1 cellular context compared by ENCODE assay signal in the genomic region with DNA sequence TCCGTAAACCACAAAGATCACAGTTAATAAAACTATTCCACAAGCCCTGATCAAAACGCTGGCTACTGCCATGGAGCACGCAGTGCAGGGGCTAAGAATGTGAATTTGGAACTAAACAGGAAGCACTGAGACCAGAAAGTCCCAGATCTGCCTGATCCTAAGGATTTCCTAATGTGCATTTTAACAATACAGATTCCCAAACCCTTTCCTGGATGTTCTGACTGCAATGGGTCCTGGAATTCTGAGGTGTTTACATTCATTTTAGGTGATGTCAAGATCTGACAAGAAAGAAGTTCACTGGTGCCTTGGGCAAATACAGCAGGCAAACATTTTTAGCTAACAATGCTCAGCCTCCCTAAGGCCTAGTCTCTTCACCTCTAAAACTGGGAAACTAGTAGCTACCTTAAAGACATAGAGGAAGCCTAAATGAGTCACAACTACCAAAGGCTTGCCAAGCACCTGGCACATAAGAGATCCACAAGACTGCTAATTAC.
TF ChIP-seq lines count a peak whose summit lies in the region.

No MANE protein-coding gene starts in this region.

TF ChIP-seq in HepG2, 621 proteins besides CTCF, POLR2A, EP300 and RAD21 (continued from another document):
- TF ChIP-seq NFIB (CRISPR knock-in tag; IDR thresholded peaks at IDR 0.05; ENCODE audit: borderline replicate concordance) (no peak), YEATS2 (CRISPR knock-in tag; IDR thresholded peaks at IDR 0.05; ENCODE audit: borderline replicate concordance) (peak; percentile 45; the same call in 1 of the 2 replicates), ZNF703 (CRISPR knock-in tag; IDR thresholded peaks at IDR 0.05; ENCODE audit: borderline replicate concordance) (no peak), HDAC1 (CRISPR knock-in tag; IDR thresholded peaks at IDR 0.05) (no peak), FOXK1 (CRISPR knock-in tag; IDR thresholded peaks at IDR 0.05; ENCODE audit: borderline replicate concordance, low read depth) (peak; percentile 63; the same call in 1 of the 2 replicates), ETV6 (CRISPR knock-in tag; conservative IDR thresholded peaks at IDR 0.05) (0 out of 2 replicates have a peak, but pooled peaks have one; percentile 38), ELF3 (CRISPR knock-in tag; IDR thresholded peaks at IDR 0.05) (peak; percentile 58; the same call in 1 of the 2 replicates), TGIF2 (CRISPR knock-in tag; IDR thresholded peaks at IDR 0.05) (0 out of 2 replicates have a peak, but pooled peaks have one; percentile 12), MAZ (IDR thresholded peaks at IDR 0.05; ENCODE audit: borderline replicate concordance, low read depth, low read length) (no peak), MAZ (CRISPR knock-in tag; IDR thresholded peaks at IDR 0.05; ENCODE audit: low read depth) (no peak), ZFP36L2 (CRISPR knock-in tag; IDR thresholded peaks at IDR 0.05) (0 out of 2 replicates have a peak, but pooled peaks have one; percentile 35), GABPA (IDR thresholded peaks at IDR 0.05; ENCODE audit: low read depth, low read length) (no peak), GABPA (CRISPR knock-in tag; IDR thresholded peaks at IDR 0.05; ENCODE audit: low read depth) (no peak), ZNF7 (CRISPR knock-in tag; IDR thresholded peaks at IDR 0.05) (no peak), ZNF792 (CRISPR knock-in tag; IDR thresholded peaks at IDR 0.05) (peak; percentile 51; the same call in 1 of the 2 replicates), HMG20B (CRISPR knock-in tag; conservative IDR thresholded peaks at IDR 0.05) (0 out of 2 replicates have a peak, but pooled peaks have one; percentile 16), MXD4 (CRISPR knock-in tag; IDR thresholded peaks at IDR 0.05) (0 out of 2 replicates have a peak, but pooled peaks have one; percentile 30), FOXA3 (CRISPR knock-in tag; IDR thresholded peaks at IDR 0.05) (peak; percentile 87), KAT8 (CRISPR knock-in tag; IDR thresholded peaks at IDR 0.05) (peak; percentile 50; the same call in 1 of the 2 replicates)
- TF ChIP-seq, protein P1, sequence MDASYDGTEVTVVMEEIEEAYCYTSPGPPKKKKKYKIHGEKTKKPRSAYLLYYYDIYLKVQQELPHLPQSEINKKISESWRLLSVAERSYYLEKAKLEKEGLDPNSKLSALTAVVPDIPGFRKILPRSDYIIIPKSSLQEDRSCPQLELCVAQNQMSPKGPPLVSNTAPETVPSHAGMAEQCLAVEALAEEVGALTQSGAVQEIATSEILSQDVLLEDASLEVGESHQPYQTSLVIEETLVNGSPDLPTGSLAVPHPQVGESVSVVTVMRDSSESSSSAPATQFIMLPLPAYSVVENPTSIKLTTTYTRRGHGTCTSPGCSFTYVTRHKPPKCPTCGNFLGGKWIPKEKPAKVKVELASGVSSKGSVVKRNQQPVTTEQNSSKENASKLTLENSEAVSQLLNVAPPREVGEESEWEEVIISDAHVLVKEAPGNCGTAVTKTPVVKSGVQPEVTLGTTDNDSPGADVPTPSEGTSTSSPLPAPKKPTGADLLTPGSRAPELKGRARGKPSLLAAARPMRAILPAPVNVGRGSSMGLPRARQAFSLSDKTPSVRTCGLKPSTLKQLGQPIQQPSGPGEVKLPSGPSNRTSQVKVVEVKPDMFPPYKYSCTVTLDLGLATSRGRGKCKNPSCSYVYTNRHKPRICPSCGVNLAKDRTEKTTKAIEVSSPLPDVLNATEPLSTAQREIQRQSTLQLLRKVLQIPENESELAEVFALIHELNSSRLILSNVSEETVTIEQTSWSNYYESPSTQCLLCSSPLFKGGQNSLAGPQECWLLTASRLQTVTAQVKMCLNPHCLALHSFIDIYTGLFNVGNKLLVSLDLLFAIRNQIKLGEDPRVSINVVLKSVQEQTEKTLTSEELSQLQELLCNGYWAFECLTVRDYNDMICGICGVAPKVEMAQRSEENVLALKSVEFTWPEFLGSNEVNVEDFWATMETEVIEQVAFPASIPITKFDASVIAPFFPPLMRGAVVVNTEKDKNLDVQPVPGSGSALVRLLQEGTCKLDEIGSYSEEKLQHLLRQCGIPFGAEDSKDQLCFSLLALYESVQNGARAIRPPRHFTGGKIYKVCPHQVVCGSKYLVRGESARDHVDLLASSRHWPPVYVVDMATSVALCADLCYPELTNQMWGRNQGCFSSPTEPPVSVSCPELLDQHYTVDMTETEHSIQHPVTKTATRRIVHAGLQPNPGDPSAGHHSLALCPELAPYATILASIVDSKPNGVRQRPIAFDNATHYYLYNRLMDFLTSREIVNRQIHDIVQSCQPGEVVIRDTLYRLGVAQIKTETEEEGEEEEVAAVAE (CRISPR knock-in tag; IDR thresholded peaks at IDR 0.05; ENCODE audit: borderline replicate concordance), result peak; percentile 52; the same call in 1 of the 2 replicates
- TF ChIP-seq, protein P2, sequence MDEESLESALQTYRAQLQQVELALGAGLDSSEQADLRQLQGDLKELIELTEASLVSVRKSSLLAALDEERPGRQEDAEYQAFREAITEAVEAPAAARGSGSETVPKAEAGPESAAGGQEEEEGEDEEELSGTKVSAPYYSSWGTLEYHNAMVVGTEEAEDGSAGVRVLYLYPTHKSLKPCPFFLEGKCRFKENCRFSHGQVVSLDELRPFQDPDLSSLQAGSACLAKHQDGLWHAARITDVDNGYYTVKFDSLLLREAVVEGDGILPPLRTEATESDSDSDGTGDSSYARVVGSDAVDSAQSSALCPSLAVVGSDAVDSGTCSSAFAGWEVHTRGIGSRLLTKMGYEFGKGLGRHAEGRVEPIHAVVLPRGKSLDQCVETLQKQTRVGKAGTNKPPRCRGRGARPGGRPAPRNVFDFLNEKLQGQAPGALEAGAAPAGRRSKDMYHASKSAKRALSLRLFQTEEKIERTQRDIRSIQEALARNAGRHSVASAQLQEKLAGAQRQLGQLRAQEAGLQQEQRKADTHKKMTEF (CRISPR knock-in tag; IDR thresholded peaks at IDR 0.05), result peak; percentile 47; the same call in 1 of the 2 replicates
- TF ChIP-seq, protein P3, sequence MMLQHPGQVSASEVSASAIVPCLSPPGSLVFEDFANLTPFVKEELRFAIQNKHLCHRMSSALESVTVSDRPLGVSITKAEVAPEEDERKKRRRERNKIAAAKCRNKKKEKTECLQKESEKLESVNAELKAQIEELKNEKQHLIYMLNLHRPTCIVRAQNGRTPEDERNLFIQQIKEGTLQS (CRISPR knock-in tag; IDR thresholded peaks at IDR 0.05), result peak; percentile 74; the same call in 1 of the 2 replicates
- TF ChIP-seq, protein P4, sequence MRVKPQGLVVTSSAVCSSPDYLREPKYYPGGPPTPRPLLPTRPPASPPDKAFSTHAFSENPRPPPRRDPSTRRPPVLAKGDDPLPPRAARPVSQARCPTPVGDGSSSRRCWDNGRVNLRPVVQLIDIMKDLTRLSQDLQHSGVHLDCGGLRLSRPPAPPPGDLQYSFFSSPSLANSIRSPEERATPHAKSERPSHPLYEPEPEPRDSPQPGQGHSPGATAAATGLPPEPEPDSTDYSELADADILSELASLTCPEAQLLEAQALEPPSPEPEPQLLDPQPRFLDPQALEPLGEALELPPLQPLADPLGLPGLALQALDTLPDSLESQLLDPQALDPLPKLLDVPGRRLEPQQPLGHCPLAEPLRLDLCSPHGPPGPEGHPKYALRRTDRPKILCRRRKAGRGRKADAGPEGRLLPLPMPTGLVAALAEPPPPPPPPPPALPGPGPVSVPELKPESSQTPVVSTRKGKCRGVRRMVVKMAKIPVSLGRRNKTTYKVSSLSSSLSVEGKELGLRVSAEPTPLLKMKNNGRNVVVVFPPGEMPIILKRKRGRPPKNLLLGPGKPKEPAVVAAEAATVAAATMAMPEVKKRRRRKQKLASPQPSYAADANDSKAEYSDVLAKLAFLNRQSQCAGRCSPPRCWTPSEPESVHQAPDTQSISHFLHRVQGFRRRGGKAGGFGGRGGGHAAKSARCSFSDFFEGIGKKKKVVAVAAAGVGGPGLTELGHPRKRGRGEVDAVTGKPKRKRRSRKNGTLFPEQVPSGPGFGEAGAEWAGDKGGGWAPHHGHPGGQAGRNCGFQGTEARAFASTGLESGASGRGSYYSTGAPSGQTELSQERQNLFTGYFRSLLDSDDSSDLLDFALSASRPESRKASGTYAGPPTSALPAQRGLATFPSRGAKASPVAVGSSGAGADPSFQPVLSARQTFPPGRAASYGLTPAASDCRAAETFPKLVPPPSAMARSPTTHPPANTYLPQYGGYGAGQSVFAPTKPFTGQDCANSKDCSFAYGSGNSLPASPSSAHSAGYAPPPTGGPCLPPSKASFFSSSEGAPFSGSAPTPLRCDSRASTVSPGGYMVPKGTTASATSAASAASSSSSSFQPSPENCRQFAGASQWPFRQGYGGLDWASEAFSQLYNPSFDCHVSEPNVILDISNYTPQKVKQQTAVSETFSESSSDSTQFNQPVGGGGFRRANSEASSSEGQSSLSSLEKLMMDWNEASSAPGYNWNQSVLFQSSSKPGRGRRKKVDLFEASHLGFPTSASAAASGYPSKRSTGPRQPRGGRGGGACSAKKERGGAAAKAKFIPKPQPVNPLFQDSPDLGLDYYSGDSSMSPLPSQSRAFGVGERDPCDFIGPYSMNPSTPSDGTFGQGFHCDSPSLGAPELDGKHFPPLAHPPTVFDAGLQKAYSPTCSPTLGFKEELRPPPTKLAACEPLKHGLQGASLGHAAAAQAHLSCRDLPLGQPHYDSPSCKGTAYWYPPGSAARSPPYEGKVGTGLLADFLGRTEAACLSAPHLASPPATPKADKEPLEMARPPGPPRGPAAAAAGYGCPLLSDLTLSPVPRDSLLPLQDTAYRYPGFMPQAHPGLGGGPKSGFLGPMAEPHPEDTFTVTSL (CRISPR knock-in tag; IDR thresholded peaks at IDR 0.05; ENCODE audit: borderline replicate concordance), result 0 out of 2 replicates have a peak, but pooled peaks have one; percentile 17
- TF ChIP-seq, protein P5, sequence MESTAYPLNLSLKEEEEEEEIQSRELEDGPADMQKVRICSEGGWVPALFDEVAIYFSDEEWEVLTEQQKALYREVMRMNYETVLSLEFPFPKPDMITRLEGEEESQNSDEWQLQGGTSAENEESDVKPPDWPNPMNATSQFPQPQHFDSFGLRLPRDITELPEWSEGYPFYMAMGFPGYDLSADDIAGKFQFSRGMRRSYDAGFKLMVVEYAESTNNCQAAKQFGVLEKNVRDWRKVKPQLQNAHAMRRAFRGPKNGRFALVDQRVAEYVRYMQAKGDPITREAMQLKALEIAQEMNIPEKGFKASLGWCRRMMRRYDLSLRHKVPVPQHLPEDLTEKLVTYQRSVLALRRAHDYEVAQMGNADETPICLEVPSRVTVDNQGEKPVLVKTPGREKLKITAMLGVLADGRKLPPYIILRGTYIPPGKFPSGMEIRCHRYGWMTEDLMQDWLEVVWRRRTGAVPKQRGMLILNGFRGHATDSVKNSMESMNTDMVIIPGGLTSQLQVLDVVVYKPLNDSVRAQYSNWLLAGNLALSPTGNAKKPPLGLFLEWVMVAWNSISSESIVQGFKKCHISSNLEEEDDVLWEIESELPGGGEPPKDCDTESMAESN (CRISPR knock-in tag; conservative IDR thresholded peaks at IDR 0.05), result no peak
- TF ChIP-seq, protein P6, sequence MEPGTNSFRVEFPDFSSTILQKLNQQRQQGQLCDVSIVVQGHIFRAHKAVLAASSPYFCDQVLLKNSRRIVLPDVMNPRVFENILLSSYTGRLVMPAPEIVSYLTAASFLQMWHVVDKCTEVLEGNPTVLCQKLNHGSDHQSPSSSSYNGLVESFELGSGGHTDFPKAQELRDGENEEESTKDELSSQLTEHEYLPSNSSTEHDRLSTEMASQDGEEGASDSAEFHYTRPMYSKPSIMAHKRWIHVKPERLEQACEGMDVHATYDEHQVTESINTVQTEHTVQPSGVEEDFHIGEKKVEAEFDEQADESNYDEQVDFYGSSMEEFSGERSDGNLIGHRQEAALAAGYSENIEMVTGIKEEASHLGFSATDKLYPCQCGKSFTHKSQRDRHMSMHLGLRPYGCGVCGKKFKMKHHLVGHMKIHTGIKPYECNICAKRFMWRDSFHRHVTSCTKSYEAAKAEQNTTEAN (CRISPR knock-in tag; conservative IDR thresholded peaks at IDR 0.05), result no peak
